ENCODE assay signal across 9 cellular contexts in the genomic region with DNA sequence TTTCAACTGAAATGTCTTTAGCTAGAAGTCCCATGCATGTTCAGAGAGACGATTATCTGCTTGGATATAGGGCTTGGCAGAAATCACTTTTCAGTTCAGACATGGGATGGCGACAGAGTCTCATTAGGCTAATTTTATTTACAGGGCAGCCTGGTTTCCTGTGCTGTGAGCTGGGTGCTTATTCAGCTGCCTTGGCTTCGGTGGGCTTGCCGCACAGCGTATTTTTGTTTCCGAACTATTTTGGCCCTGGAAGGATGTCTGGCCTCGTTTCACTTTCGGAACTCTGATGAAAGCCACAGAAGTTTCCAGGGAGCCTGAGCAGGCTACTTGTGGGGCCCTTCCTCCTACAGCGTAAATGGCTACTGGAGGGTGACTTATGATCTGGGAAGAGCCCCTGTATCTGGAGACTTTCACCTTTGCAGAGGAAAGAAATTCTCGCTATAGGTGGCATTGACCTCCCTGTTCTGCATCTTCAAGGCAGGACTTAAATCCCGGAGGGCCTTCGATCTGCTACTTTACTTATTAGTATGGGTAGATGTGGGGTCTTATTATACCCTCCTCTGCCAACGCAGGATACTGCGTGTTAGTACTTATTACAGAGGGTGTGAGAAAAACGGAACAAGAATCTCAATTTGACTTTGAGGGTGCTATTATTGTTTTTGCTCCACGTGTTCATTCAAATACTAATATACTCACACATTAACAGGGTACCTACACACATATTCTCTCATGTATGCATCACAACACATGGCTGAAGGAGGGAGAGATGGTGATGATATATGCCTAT.
DNase-seq lines count a peak whose midpoint lies in the region; ATAC-seq lines count a peak whose summit lies in the region.
"Had no signal": no experiment of that assay in that cellular context is flagged by ENCODE, and none has a peak within 500 bp of the region (broad histone marks: within the 10 kb centered on the region; RNA-seq: fewer than 3 reads in every experiment).

No MANE protein-coding gene starts in this region.

- CTCF ChIA-PET in activated CD8-positive, alpha-beta memory T cell treated with anti-CD3 and anti-CD28 coated beads, Interleukin-2, amount 10 ng/mL, durations not matched to agents 7 days and 5 days (lab: Charles Lee), result interaction anchor here (1.1 to 1.5 kb wide), 3 partner anchors 12 to 72 kb away, joined by 3 to 4 read pairs (median 3); no protein-coding TSS in a partner anchor

- peak; percentile 54 for DNase-seq in activated CD8-positive, alpha-beta memory T cell treated with anti-CD3 and anti-CD28 coated beads, Interleukin-2, amount 10 ng/mL, durations not matched to agents 7 days and 5 days
- no peak for DNase-seq in activated CD8-positive, alpha-beta memory T cell treated with anti-CD3 and anti-CD28 coated beads, Interleukin-2, amount 50 U/mL, for 48 hours
- DNase-seq in HCEC 1CT (peak; percentile 75), NAMALWA (ENCODE audit: low spot score) (peak; percentile 69), amniotic epithelial cell (ENCODE audit: low read depth) (peak; percentile 84), left ventricle myocardium superior (peak; percentile 63), retina (peak; percentile 21)
- no peak for DNase-seq in stimulated activated naive CD4-positive, alpha-beta T cell treated with Interleukin-2 at 50 U/mL for 16 hours (lab: John Stamatoyannopoulos, UW)

- H3K4me1 Mint-ChIP-seq in activated CD8-positive, alpha-beta memory T cell treated with anti-CD3 and anti-CD28 coated beads, Interleukin-2, amount 10 ng/mL, durations not matched to agents 7 days and 5 days, result peaks cover 5% of the 10 kb centered on the region

- H3K36me3 Mint-ChIP-seq in activated CD8-positive, alpha-beta memory T cell treated with anti-CD3 and anti-CD28 coated beads, Interleukin-2, amount 10 ng/mL, durations not matched to agents 7 days and 5 days, result no peaks in the 10 kb centered on the region
- H3K36me3 Mint-ChIP-seq: naive thymus-derived CD4-positive, alpha-beta T cell had no signal

- no peak overlapping the region for H3K4me3 Mint-ChIP-seq in activated CD8-positive, alpha-beta memory T cell treated with anti-CD3 and anti-CD28 coated beads, Interleukin-2, amount 10 ng/mL, durations not matched to agents 7 days and 5 days

- H3K27me3 Mint-ChIP-seq in activated CD8-positive, alpha-beta memory T cell treated with anti-CD3 and anti-CD28 coated beads, Interleukin-2, amount 10 ng/mL, durations not matched to agents 7 days and 5 days, result peaks cover 10% of the 10 kb centered on the region

- intact Hi-C loops in left ventricle myocardium superior (cut with micrococcal nuclease), result no loop called here

- H3K27ac Mint-ChIP-seq in activated CD8-positive, alpha-beta memory T cell treated with anti-CD3 and anti-CD28 coated beads, Interleukin-2, amount 10 ng/mL, durations not matched to agents 7 days and 5 days, result no peak overlapping the region
- H3K27ac Mint-ChIP-seq: naive thymus-derived CD4-positive, alpha-beta T cell had no signal

- no peaks in the 10 kb centered on the region for H3K9me3 Mint-ChIP-seq in activated CD8-positive, alpha-beta memory T cell treated with anti-CD3 and anti-CD28 coated beads, Interleukin-2, amount 10 ng/mL, durations not matched to agents 7 days and 5 days (ENCODE audit: low read depth)

- peak; percentile 70 for ATAC-seq in activated CD8-positive, alpha-beta memory T cell treated with anti-CD3 and anti-CD28 coated beads, Interleukin-2, amount 10 ng/mL, durations not matched to agents 7 days and 5 days
- ATAC-seq in left ventricle myocardium superior, result peak; percentile 98
- ATAC-seq: naive thymus-derived CD4-positive, alpha-beta T cell had no signal

Comparison
In these comparisons a context has a peak if more than half of its experiments do, and no peak if none do; other contexts are left out.
1. DNase-seq: peak in activated CD8-positive, alpha-beta memory T cell treated with anti-CD3 and anti-CD28 coated beads, Interleukin-2, amount 10 ng/mL, durations not matched to agents 7 days and 5 days (single experiment), HCEC 1CT (single experiment), NAMALWA (single experiment), amniotic epithelial cell (single experiment), left ventricle myocardium superior (single experiment) and retina (single experiment); none in activated CD8-positive, alpha-beta memory T cell treated with anti-CD3 and anti-CD28 coated beads, Interleukin-2, amount 50 U/mL, for 48 hours (single experiment) and stimulated activated naive CD4-positive, alpha-beta T cell treated with Interleukin-2 at 50 U/mL for 16 hours (single experiment).